8 cellular contexts compared by ENCODE assay signal in the genomic region with DNA sequence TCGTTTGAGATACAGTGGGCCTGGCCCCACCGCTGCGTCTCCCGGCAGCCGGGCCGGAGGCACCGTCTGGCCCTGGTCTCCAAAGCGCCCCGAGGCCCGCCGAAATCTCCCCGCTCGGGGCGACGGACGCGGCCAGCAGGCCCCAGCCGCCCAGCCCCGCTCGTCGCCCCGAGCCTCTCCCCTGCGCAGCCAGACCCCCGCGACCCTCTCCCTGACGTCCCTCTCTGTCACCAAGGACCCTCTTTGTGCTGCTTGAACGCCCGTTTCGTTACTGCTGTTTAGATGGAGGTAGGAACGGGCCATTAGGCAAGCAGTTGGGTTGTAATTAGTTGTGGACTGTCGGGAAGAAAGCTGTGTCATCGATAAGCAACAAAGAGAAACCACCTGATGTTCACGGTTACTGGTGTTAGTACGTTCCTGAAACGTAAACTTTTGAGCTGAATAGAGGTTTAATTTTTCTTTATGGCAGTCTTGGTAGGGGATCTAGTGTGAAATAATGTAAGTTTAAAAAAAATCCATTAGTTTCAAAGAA. TPM values are rescaled to one million over a fixed set of nuclear protein-coding genes. Genes with fewer than 3 reads are reported as not detected.
DNase-seq lines count a peak whose midpoint lies in the region; FAIRE-seq and TF ChIP-seq lines count a peak whose summit lies in the region.

No MANE protein-coding gene starts in this region.

- peak; percentile 59 for DNase-seq in NCI-H2107 treated with DMSO at 0.1 percent for 48 hours (lab: John Stamatoyannopoulos, UW; ENCODE audit: unreplicated experiment)
- no peak for DNase-seq in NCI-H2107 (lab: John Stamatoyannopoulos, UW)
- peak; percentile 81 for DNase-seq in GM23248
- DNase-seq in SW 1271 (lab: John Stamatoyannopoulos, UW), result peak; percentile 4 to 52
- peak in 20 of 61 donors; percentile 2 to 69 (median 42) for DNase-seq in caudate nucleus (lab: John Stamatoyannopoulos, UW)
- DNase-seq in kidney, result no peak
- DNase-seq in stimulated activated CD4-positive, alpha-beta T cell treated with anti-CD3 and anti-CD28 coated beads, TNF-alpha, amount 100 ng/mL, for 1 hour (ENCODE audit: low read depth in 3 of 3, low spot score in 1 of 3), result peak in 2 of 3 donors; percentile 2 to 27

- H3K4me3 ChIP-seq in GM23248 (peak overlapping the region; percentile 92), kidney (ENCODE audit: low read length in 2 of 2) (peak overlapping the region; percentile 74 to 90)

- no peaks in the 10 kb centered on the region for H3K27me3 ChIP-seq in GM23248 (replicated peaks; ENCODE audit: insufficient read depth)

- peaks cover 32% of the 10 kb centered on the region for H3F3A ChIP-seq in GM23248 (ENCODE audit: insufficient read depth)

- peaks cover 55% of the 10 kb centered on the region for H3K79me2 ChIP-seq in GM23248 (ENCODE audit: insufficient read depth)

- H3K4me2 ChIP-seq in GM23248 (ENCODE audit: unreplicated experiment), result peak overlapping the region; percentile 97

- peaks cover 13% of the 10 kb centered on the region; the same call in 1 of the 2 replicates for H4K20me1 ChIP-seq in GM23248 (ENCODE audit: insufficient read depth)

- H3K9me3 ChIP-seq in GM23248 (ENCODE audit: low read depth) (no peaks in the 10 kb centered on the region), KOPT-K1 (ENCODE audit: insufficient read depth, low read length, poor library complexity, severe bottlenecking) (no peaks in the 10 kb centered on the region), kidney (ENCODE audit: control insufficient read depth in 1 of 2, low read length in 2 of 2) (no peaks in the 10 kb centered on the region)

- H2AFZ ChIP-seq in GM23248, result peak overlapping the region; percentile 61

- H3K27ac ChIP-seq in GM23248 (peak overlapping the region; percentile 90), KOPT-K1 (ENCODE audit: low read depth, low read length, poor library complexity, severe bottlenecking) (peak overlapping the region; percentile 85), caudate nucleus (ENCODE audit: low read depth, low read length) (peak overlapping the region; percentile 92), kidney (ENCODE audit: low read depth in 2 of 2, low read length in 2 of 2) (peak overlapping the region; percentile 89 to 98)

- FAIRE-seq in kidney (lab: Jason Lieb, UNC), result no peak

- TF ChIP-seq CTCF in kidney (IDR thresholded peaks at IDR 0.05; ENCODE audit: borderline replicate concordance, extremely low read depth, insufficient read depth), result no peak

- intact Hi-C loops in kidney (cut with DNase I), result no loop called here

- WGBS in GM23248 (ENCODE audit: low coverage in 1 of 2, low lambda C conversion rate in 2 of 2, missing lambda C conversion rate in 2 of 2), 2 experiments, result 0 to 3% methylated on average over 35 of the region's 35 CpGs

- H3K36me3 ChIP-seq in GM23248 (ENCODE audit: low read depth) (no peaks in the 10 kb centered on the region; the same call in 1 of the 2 replicates), KOPT-K1 (ENCODE audit: insufficient read depth, low read length) (peaks cover 30% of the 10 kb centered on the region), kidney (ENCODE audit: control insufficient read depth in 1 of 2, insufficient read depth in 2 of 2, low read length in 2 of 2) (no peaks in the 10 kb centered on the region)

- in situ Hi-C loops in GM23248 (cut with MboI), result no loop called here

- no peaks in the 10 kb centered on the region for H3K9me2 ChIP-seq in GM23248 (ENCODE audit: insufficient read depth)

- H3K4me1 ChIP-seq in GM23248 (ENCODE audit: insufficient read depth) (peaks cover 33% of the 10 kb centered on the region), kidney (ENCODE audit: control insufficient read depth in 1 of 2, insufficient read depth in 1 of 2, low read depth in 1 of 2, low read length in 2 of 2) (peaks cover 6 to 10% of the 10 kb centered on the region in 2 donors)

- H3K9ac ChIP-seq in GM23248, result peak overlapping the region; percentile 98
- H3K9ac ChIP-seq in kidney (ENCODE audit: low read length in 2 of 2), result peak overlapping the region; percentile 89 to 93

RNA-seq across cellular contexts. Expression of gene UBXN4, which starts 0.7 kb away (rescaled TPM):
- total RNA-seq in GM23248 (2014; rRNA removed; shearing (Covaris generic)), result 60.4 and 69.7 TPM in 2 replicates
- 179 and 193 TPM in 2 replicates for polyA plus RNA-seq in GM23248 (2016; fragmentation: Nextera tagmentation; extraction: Ambion mirVana)
- 96.8 TPM for total RNA-seq in kidney
- polyA plus RNA-seq in kidney (ENCODE audit: insufficient read depth, low read depth, low replicate concordance), result 33.0 TPM

Comparison
In these comparisons a context has a peak if more than half of its experiments do, and no peak if none do; other contexts are left out.
1. DNase-seq: peak in NCI-H2107 treated with DMSO at 0.1 percent for 48 hours (single experiment), GM23248 (single experiment), SW 1271 (2 of 2) and stimulated activated CD4-positive, alpha-beta T cell treated with anti-CD3 and anti-CD28 coated beads, TNF-alpha, amount 100 ng/mL, for 1 hour (2 of 3); none in NCI-H2107 (single experiment) and kidney (single experiment).
2. Peak in every context shown above with its lines, with median percentiles within 50 percentile points of each other: H3K27ac ChIP-seq.